Comparison of ENCODE assay signal across 31 cellular contexts in the genomic region with DNA sequence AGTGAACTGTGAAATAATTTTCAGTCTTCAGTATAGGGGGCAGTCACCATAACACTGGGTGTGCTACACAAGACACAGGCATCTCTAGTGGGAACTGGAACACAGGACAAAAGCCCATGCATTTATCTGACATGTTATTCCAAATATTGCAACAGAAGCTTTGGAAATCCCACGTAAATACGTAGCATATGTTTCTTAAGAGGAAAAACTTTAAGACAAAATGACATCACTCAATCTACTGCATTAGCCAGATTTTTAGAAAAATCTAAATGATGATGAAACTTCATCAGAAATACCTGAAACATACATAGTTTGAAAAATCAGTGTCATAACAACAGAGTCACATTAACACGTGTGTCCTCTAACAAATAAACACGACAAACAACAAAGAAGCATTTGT. TPM values are rescaled to one million over a fixed set of nuclear protein-coding genes. Genes with fewer than 3 reads are reported as not detected.
DNase-seq lines count a peak whose midpoint lies in the region; ATAC-seq and TF ChIP-seq lines count a peak whose summit lies in the region.
"Had no signal": no experiment of that assay in that cellular context is flagged by ENCODE, and none has a peak within 500 bp of the region (broad histone marks: within the 10 kb centered on the region; RNA-seq: fewer than 3 reads in every experiment).

No MANE protein-coding gene starts in this region.

- BruUV-seq in MCF 10A (replicated peaks; lab: Mats Ljungman, UMichigan): no TSS peak

- POLR2A ChIA-PET in MCF 10A (lab: Yijun Ruan, JAX): no interaction called here

- H4K5ac ChIP-seq in mesendoderm (ENCODE audit: low read length): no peak overlapping the region

- TF ChIP-seq CTCF in MCF 10A (IDR thresholded peaks at IDR 0.05; ENCODE audit: unreplicated experiment): no peak
- TF ChIP-seq CTCF in breast epithelium (IDR thresholded peaks at IDR 0.05): no peak

- no peaks in the 10 kb centered on the region for H3K9me3 Mint-ChIP-seq in MCF 10A (ENCODE audit: unreplicated experiment)
- H3K9me3 Mint-ChIP-seq: activated T-cell treated with anti-CD3 and anti-CD28 coated beads, Interleukin-2, amount 50 U/mL, for 24 hours; naive thymus-derived CD4-positive, alpha-beta T cell; stimulated activated effector memory CD8-positive, alpha-beta T cell treated with anti-CD3 and anti-CD28 coated beads, Interleukin-12 subunit alpha, Interleukin-12 subunit beta, amount 100 ng/mL, for 72 hours had no signal

- no peak overlapping the region for H3K4me3 ChIP-seq in breast epithelium
- H3K4me3 ChIP-seq in adipocyte (ENCODE audit: low read length): peak overlapping the region; percentile 61
- no peak overlapping the region for H3K4me3 ChIP-seq in skeletal muscle cell (ENCODE audit: low read depth, low read length)
- H3K4me3 ChIP-seq in mesendoderm (ENCODE audit: low read length): no peak overlapping the region
- H3K4me3 ChIP-seq: pancreas, thyroid gland had no signal

- no peaks in the 10 kb centered on the region for H3K79me2 ChIP-seq in mesendoderm (ENCODE audit: control insufficient read depth, insufficient read depth, low read length)

- H2AK5ac ChIP-seq in mesendoderm (ENCODE audit: low read length): no peak overlapping the region

- no peaks in the 10 kb centered on the region for H3K27me3 ChIP-seq in breast epithelium
- H3K27me3 ChIP-seq in adipocyte (replicated peaks; ENCODE audit: control insufficient read depth, insufficient read depth, low read length): no peaks in the 10 kb centered on the region
- no peaks in the 10 kb centered on the region for H3K27me3 ChIP-seq in mesendoderm (ENCODE audit: insufficient read depth, low read length, poor library complexity)
- H3K27me3 ChIP-seq: pancreas, thyroid gland had no signal

- intact Hi-C loops in MCF 10A (cut with micrococcal nuclease) (no loop called here), breast epithelium (cut with DNase I; ENCODE audit: low total_unique reads) (no loop called here)

- no peak for TF ChIP-seq POLR2A in breast epithelium (IDR thresholded peaks at IDR 0.05)

- no peak overlapping the region for H2BK120ac ChIP-seq in mesendoderm (ENCODE audit: low read depth, low read length)

- no peak overlapping the region for H3K18ac ChIP-seq in mesendoderm (ENCODE audit: low read length)

- H2BK5ac ChIP-seq in mesendoderm (ENCODE audit: low read length): no peak overlapping the region

- no peaks in the 10 kb centered on the region for H3K36me3 Mint-ChIP-seq in MCF 10A (ENCODE audit: insufficient read depth, unreplicated experiment)

- no peak for ATAC-seq in GM21576 (IDR thresholded peaks at IDR 0.05; ENCODE audit: unreplicated experiment)
- ATAC-seq: esophagus mucosa; naive thymus-derived CD4-positive, alpha-beta T cell; stimulated activated effector memory CD8-positive, alpha-beta T cell treated with anti-CD3 and anti-CD28 coated beads, Interleukin-12 subunit alpha, Interleukin-12 subunit beta, amount 100 ng/mL, for 72 hours had no signal

- CTCF ChIA-PET in MCF 10A (lab: Yijun Ruan, JAX): interaction anchor here (0.7 kb wide), 1 partner anchor 108 kb away, joined by 3 read pairs; no protein-coding TSS in a partner anchor

- no peak overlapping the region for H4K8ac ChIP-seq in mesendoderm (ENCODE audit: low read depth, low read length)

- H3K4ac ChIP-seq in mesendoderm (ENCODE audit: low read depth, low read length): no peak overlapping the region

- no peaks in the 10 kb centered on the region for H3K4me1 ChIP-seq in breast epithelium
- H3K4me1 ChIP-seq in adipocyte (ENCODE audit: control insufficient read depth, insufficient read depth, low read length): peaks cover 17% of the 10 kb centered on the region
- no peaks in the 10 kb centered on the region for H3K4me1 ChIP-seq in mesendoderm (ENCODE audit: control insufficient read depth, low read depth, low read length)
- H3K4me1 ChIP-seq: pancreas had no signal

- no peaks in the 10 kb centered on the region for H3K27me3 Mint-ChIP-seq in MCF 10A (ENCODE audit: insufficient read depth, unreplicated experiment)
- H3K27me3 Mint-ChIP-seq: activated T-cell treated with anti-CD3 and anti-CD28 coated beads, Interleukin-2, amount 50 U/mL, for 24 hours; naive thymus-derived CD4-positive, alpha-beta T cell had no signal

- peak overlapping the region; percentile 88 for H3K27ac Mint-ChIP-seq in MCF 10A (ENCODE audit: low read depth, unreplicated experiment)
- H3K27ac Mint-ChIP-seq: activated T-cell treated with anti-CD3 and anti-CD28 coated beads, Interleukin-2, amount 50 U/mL, for 24 hours; naive thymus-derived CD4-positive, alpha-beta T cell; stimulated activated effector memory CD8-positive, alpha-beta T cell treated with anti-CD3 and anti-CD28 coated beads, Interleukin-12 subunit alpha, Interleukin-12 subunit beta, amount 100 ng/mL, for 72 hours had no signal

- H3K79me1 ChIP-seq in mesendoderm (ENCODE audit: low read length): no peaks in the 10 kb centered on the region

- WGBS in mesendoderm (ENCODE audit: extremely low coverage, insufficient coverage, low lambda C conversion rate): no CpG with 5 or more reads among the region's 4 CpGs

- peaks cover 18% of the 10 kb centered on the region for H3K4me1 Mint-ChIP-seq in MCF 10A (ENCODE audit: insufficient read depth, unreplicated experiment)
- H3K4me1 Mint-ChIP-seq: naive thymus-derived CD4-positive, alpha-beta T cell; stimulated activated effector memory CD8-positive, alpha-beta T cell treated with anti-CD3 and anti-CD28 coated beads, Interleukin-12 subunit alpha, Interleukin-12 subunit beta, amount 100 ng/mL, for 72 hours had no signal

- H3K36me3 ChIP-seq in breast epithelium (peaks cover 4% of the 10 kb centered on the region), adipocyte (ENCODE audit: control insufficient read depth, insufficient read depth, low read length, severe bottlenecking) (no peaks in the 10 kb centered on the region), mesendoderm (ENCODE audit: control insufficient read depth, insufficient read depth, low read length) (no peaks in the 10 kb centered on the region)
- H3K36me3 ChIP-seq: pancreas, thyroid gland had no signal

- no peak overlapping the region for H3K56ac ChIP-seq in mesendoderm (ENCODE audit: low read length)

- H3K9ac ChIP-seq in adipocyte (ENCODE audit: low read length): peak overlapping the region; percentile 62
- no peak overlapping the region for H3K9ac ChIP-seq in mesendoderm (ENCODE audit: low read length)

- DNase-seq in MCF 10A (ENCODE audit: unreplicated experiment) (peak; percentile 51), breast epithelium (ENCODE audit: low spot score in 2 of 2) (no peak), adipocyte (ENCODE audit: low read depth) (peak; percentile 19), fibroblast of peridontal ligament (ENCODE audit: extremely low read depth) (peak; percentile 35), skeletal muscle cell (ENCODE audit: low read depth) (peak; percentile 19), mesendoderm (no peak)
- no peak for DNase-seq in activated CD4-positive, alpha-beta T cell treated with anti-CD3 and anti-CD28 coated beads, Interleukin-2, amount 50 U/mL, for 4 hours
- DNase-seq: 8988T; activated CD4-positive, alpha-beta T cell treated with anti-CD3 and anti-CD28 coated beads for 1 hour; activated CD8-positive, alpha-beta memory T cell treated with anti-CD3 and anti-CD28 coated beads for 24 hours; activated naive CD4-positive, alpha-beta T cell; activated T-cell treated with anti-CD3 and anti-CD28 coated beads, Interleukin-2, amount 50 U/mL, for 24 hours; amygdala; cerebellar nuclear complex; DMS53; effector CD8-positive, alpha-beta T cell; GDM1; glutamatergic neuron; KG1; left cardiac atrium; MV-4-11; naive thymus-derived CD4-positive, alpha-beta T cell; NCI-H1694 treated with DMSO at 0.1 percent for 48 hours; NCI-H2227 treated with DMSO at 0.1 percent for 48 hours; NCI-H748 treated with DMSO at 0.1 percent for 48 hours; pancreas; stimulated activated CD4-positive, alpha-beta T cell treated with anti-CD3 and anti-CD28 coated beads, Interleukin-1b, Interleukin-23, amount 100 ng/mL, for 48 hours; thyroid gland had no signal

- H3K23ac ChIP-seq in mesendoderm (ENCODE audit: low read length): no peak overlapping the region

- H3K27ac ChIP-seq in breast epithelium (peak overlapping the region in 1 of 2 donors; percentile 23), mesendoderm (ENCODE audit: low read depth, low read length) (no peak overlapping the region)
- H3K27ac ChIP-seq: pancreas had no signal

- no peak overlapping the region for H2BK15ac ChIP-seq in mesendoderm (replicated peaks; ENCODE audit: low read depth)

- H3K9me3 ChIP-seq in breast epithelium (no peaks in the 10 kb centered on the region), adipocyte (ENCODE audit: control insufficient read depth, low read length) (no peaks in the 10 kb centered on the region)
- H3K9me3 ChIP-seq: pancreas, thyroid gland had no signal

- H3K4me3 Mint-ChIP-seq in MCF 10A (ENCODE audit: unreplicated experiment): peak overlapping the region; percentile 54
- H3K4me3 Mint-ChIP-seq: activated T-cell treated with anti-CD3 and anti-CD28 coated beads, Interleukin-2, amount 50 U/mL, for 24 hours; naive thymus-derived CD4-positive, alpha-beta T cell; stimulated activated effector memory CD8-positive, alpha-beta T cell treated with anti-CD3 and anti-CD28 coated beads, Interleukin-12 subunit alpha, Interleukin-12 subunit beta, amount 100 ng/mL, for 72 hours had no signal

- no peak overlapping the region for H3K4me2 ChIP-seq in mesendoderm (ENCODE audit: low read length)

RNA-seq across cellular contexts. Expression of a gene that starts 14.5 kb away (rescaled TPM):
- not detected in 2 replicates for total RNA-seq in MCF 10A (2022)
- total RNA-seq in breast epithelium: 1 to 10 TPM in 1 of 3 donors, under 1 TPM in 2; 0.33 to 3.8 (median 0.73) TPM
- 0.86 TPM for polyA plus RNA-seq in mesendoderm (2013, experiment 1 of 2)
- polyA plus RNA-seq in mesendoderm (2013, experiment 2 of 2): 0.78 TPM
- total RNA-seq: esophagus mucosa had no signal
- polyA plus RNA-seq: naive thymus-derived CD4-positive, alpha-beta T cell had no signal

Comparison
In these comparisons a context has a peak if more than half of its experiments do, and no peak if none do; other contexts are left out.
1. DNase-seq: peak in MCF 10A (single experiment), adipocyte (single experiment), fibroblast of peridontal ligament (single experiment) and skeletal muscle cell (single experiment); none in breast epithelium (0 of 2), activated CD4-positive, alpha-beta T cell treated with anti-CD3 and anti-CD28 coated beads, Interleukin-2, amount 50 U/mL, for 4 hours (0 of 2) and mesendoderm (single experiment).